ENCODE assay signal across 1 cellular context in genomic region chr13:91817250-91817649, GRCh38.
TF ChIP-seq lines count a peak whose summit lies in the region.

No MANE protein-coding gene starts in this region.

TF ChIP-seq in WTC11, 78 proteins besides CTCF, POLR2A, EP300 and RAD21 (continued from another document):
- TF ChIP-seq ZSCAN18 (CRISPR knock-in tag; IDR thresholded peaks at IDR 0.05) (no peak), AFF4 (CRISPR knock-in tag; IDR thresholded peaks at IDR 0.05; ENCODE audit: borderline replicate concordance) (no peak), TEAD1 (CRISPR knock-in tag; IDR thresholded peaks at IDR 0.05) (no peak), ZNF281 (CRISPR knock-in tag; IDR thresholded peaks at IDR 0.05) (no peak), PRRX2 (CRISPR knock-in tag; IDR thresholded peaks at IDR 0.05) (no peak), ZNF317 (CRISPR knock-in tag; IDR thresholded peaks at IDR 0.05; ENCODE audit: borderline replicate concordance, low read depth) (no peak), FOXP1 (CRISPR knock-in tag; IDR thresholded peaks at IDR 0.05; ENCODE audit: borderline replicate concordance) (no peak)
